18 cellular contexts compared by ENCODE assay signal in the genomic region with DNA sequence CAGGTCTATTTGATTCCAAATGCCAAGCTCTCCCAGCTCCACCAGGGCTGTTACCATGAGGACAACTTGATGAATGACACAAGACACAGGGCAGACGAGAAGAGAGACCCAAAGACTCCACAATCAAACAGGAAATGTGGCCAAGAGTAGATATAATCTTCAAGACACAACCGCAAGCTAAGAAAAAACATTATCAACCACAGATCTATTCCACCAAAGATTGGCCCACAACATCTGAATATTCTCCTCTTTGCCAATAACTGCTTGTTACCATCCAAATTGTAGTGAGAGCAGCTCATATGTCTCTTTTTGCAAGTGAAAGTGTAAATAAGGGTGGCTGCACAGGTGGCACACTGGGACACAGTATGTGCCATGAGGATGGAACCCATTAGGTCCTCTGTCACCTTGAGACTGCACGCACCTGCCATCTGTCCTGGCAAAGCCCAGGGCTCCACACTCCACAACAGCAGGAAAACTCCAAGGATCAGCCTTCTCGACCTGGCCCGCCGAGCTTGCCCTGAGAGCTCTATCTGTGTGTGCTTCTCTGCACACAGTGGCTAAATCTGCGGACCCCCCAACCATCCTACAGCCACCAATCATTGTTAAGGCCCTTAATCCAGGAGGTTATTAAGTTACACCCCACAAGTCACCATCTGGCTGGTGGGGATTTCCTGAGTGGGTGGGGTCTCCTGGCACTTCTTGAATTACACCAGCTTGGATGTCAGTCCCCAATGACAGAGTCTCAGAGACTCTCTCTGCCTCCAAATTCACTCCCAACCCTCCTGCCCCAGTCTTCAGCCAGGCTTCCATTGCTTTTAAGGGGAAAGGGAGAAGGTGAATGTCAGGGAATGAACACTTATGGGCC. TPM values are rescaled to one million over a fixed set of nuclear protein-coding genes. Genes with fewer than 3 reads are reported as not detected.
A peak's percentile ranks its signal among the peaks of the same experiment; 100 is the strongest.
DNase-seq lines count a peak whose midpoint lies in the region; ATAC-seq and TF ChIP-seq lines count a peak whose summit lies in the region.
"Had no signal": no experiment of that assay in that cellular context is flagged by ENCODE, and none has a peak within 500 bp of the region (broad histone marks: within the 10 kb centered on the region; RNA-seq: fewer than 3 reads in every experiment).

No MANE protein-coding gene starts in this region.

- peaks cover 13% of the 10 kb centered on the region for H3K27me3 Mint-ChIP-seq in activated T-cell treated with anti-CD3 and anti-CD28 coated beads, Interleukin-2, amount 50 U/mL, for 4 hours (ENCODE audit: low read depth)
- peaks cover 9% of the 10 kb centered on the region for H3K27me3 Mint-ChIP-seq in nephron (ENCODE audit: low read depth)
- H3K27me3 Mint-ChIP-seq: type B pancreatic cell had no signal

- H3K4me3 ChIP-seq in Jurkat, Clone E6-1 (ENCODE audit: low read length): no peak overlapping the region
- H3K4me3 ChIP-seq: A549, Peyer's patch had no signal

- DNase-seq in activated CD4-positive, alpha-beta T cell treated with anti-CD3 and anti-CD28 coated beads for 48 hours: peak; percentile 22
- DNase-seq in activated CD4-positive, alpha-beta T cell treated with anti-CD3 and anti-CD28 coated beads, Interleukin-2, amount 50 U/mL, for 48 hours: no peak
- peak; percentile 92 for DNase-seq in Jurkat, Clone E6-1 (ENCODE audit: low read depth, low spot score)
- DNase-seq in activated T-cell treated with anti-CD3 and anti-CD28 coated beads, Interleukin-2, amount 50 U/mL, for 4 hours: no peak
- DNase-seq in left lobe of liver (ENCODE audit: low spot score) (no peak), C1 segment of cervical spinal cord (lab: John Stamatoyannopoulos, UW) (no peak), islet precursor cell (no peak)
- DNase-seq: activated CD8-positive, alpha-beta memory T cell treated with anti-CD3 and anti-CD28 coated beads for 24 hours; aorta; DMS 273 treated with DMSO at 0.1 percent for 48 hours; mammary epithelial cell; NCI-H1092 treated with DMSO at 0.1 percent for 48 hours; Peyer's patch had no signal

- peak overlapping the region; percentile 57 for H3K4me3 Mint-ChIP-seq in activated T-cell treated with anti-CD3 and anti-CD28 coated beads, Interleukin-2, amount 50 U/mL, for 4 hours
- peak overlapping the region in 2 of 3 experiments; percentile 7 to 36 for H3K4me3 Mint-ChIP-seq in nephron
- H3K4me3 Mint-ChIP-seq: type B pancreatic cell had no signal

- no peak overlapping the region for H3K27ac Mint-ChIP-seq in nephron
- H3K27ac Mint-ChIP-seq: type B pancreatic cell had no signal

- TF ChIP-seq CTCF in nephron (IDR thresholded peaks at IDR 0.05; ENCODE audit: unreplicated experiment in 3 of 3): no peak

- H3K36me3 Mint-ChIP-seq in activated T-cell treated with anti-CD3 and anti-CD28 coated beads, Interleukin-2, amount 50 U/mL, for 4 hours (ENCODE audit: insufficient read depth): peaks cover 5% of the 10 kb centered on the region
- no peaks in the 10 kb centered on the region for H3K36me3 Mint-ChIP-seq in nephron (ENCODE audit: low read depth)
- H3K36me3 Mint-ChIP-seq: type B pancreatic cell had no signal

- peaks cover 27% of the 10 kb centered on the region for H3K4me1 Mint-ChIP-seq in activated T-cell treated with anti-CD3 and anti-CD28 coated beads, Interleukin-2, amount 50 U/mL, for 4 hours (ENCODE audit: low read depth)
- peaks cover 10% of the 10 kb centered on the region for H3K4me1 Mint-ChIP-seq in nephron

- H3K9me3 Mint-ChIP-seq in activated T-cell treated with anti-CD3 and anti-CD28 coated beads, Interleukin-2, amount 50 U/mL, for 4 hours: peaks cover 4% of the 10 kb centered on the region
- H3K9me3 Mint-ChIP-seq in nephron: peaks cover 6% of the 10 kb centered on the region
- H3K9me3 Mint-ChIP-seq: type B pancreatic cell had no signal

- ATAC-seq in activated T-cell treated with anti-CD3 and anti-CD28 coated beads, Interleukin-2, amount 50 U/mL, for 4 hours: peak; percentile 81 to 82
- no peak for ATAC-seq in left lobe of liver
- ATAC-seq: A549, HCT116 had no signal

RNA-seq across cellular contexts. Expression of a gene that starts 50.5 kb away (rescaled TPM):
- polyA plus RNA-seq in Jurkat, Clone E6-1 (2012; ENCODE audit: insufficient read depth, insufficient read length): not detected
- total RNA-seq in activated T-cell treated with anti-CD3 and anti-CD28 coated beads, Interleukin-2, amount 50 U/mL, for 4 hours: not detected
- not detected for total RNA-seq in left lobe of liver
- total RNA-seq: aorta, dermis microvascular lymphatic vessel endothelial cell, Peyer's patch had no signal
- polyA plus RNA-seq: A549, mammary epithelial cell had no signal

Comparison
In these comparisons a context has a peak if more than half of its experiments do, and no peak if none do; other contexts are left out.
1. DNase-seq: peak in activated CD4-positive, alpha-beta T cell treated with anti-CD3 and anti-CD28 coated beads for 48 hours (single experiment) and Jurkat, Clone E6-1 (single experiment); none in activated CD4-positive, alpha-beta T cell treated with anti-CD3 and anti-CD28 coated beads, Interleukin-2, amount 50 U/mL, for 48 hours (0 of 2), activated T-cell treated with anti-CD3 and anti-CD28 coated beads, Interleukin-2, amount 50 U/mL, for 4 hours (single experiment), left lobe of liver (single experiment), C1 segment of cervical spinal cord (0 of 14) and islet precursor cell (single experiment).